1 cellular context compared by ENCODE assay signal in the genomic region with DNA sequence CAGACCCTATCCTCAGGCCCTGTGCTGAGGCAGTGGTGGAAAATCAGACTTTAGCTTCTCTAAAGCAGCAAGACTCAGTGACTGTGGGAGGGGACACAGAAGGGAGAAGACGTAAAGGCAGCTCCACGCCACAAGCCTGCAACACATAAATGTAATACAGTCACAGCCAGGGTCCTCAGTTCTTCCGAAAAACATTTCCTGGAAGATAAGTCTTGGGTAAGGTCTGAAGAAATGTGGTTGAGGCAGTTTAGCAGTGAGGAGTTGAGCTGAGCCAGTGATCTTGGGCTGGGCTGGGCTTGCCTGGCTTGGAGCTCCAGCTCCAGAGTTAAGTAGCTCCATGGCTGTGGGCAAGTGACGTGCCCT.
TF ChIP-seq lines count a peak whose summit lies in the region.

No MANE protein-coding gene starts in this region.

TF ChIP-seq in H1, 55 proteins besides CTCF, POLR2A, EP300 and RAD21:
- TF ChIP-seq ZNF274 (IDR thresholded peaks at IDR 0.05; ENCODE audit: borderline replicate concordance, extremely low read depth, low read length): no peak
- TF ChIP-seq, protein P1, sequence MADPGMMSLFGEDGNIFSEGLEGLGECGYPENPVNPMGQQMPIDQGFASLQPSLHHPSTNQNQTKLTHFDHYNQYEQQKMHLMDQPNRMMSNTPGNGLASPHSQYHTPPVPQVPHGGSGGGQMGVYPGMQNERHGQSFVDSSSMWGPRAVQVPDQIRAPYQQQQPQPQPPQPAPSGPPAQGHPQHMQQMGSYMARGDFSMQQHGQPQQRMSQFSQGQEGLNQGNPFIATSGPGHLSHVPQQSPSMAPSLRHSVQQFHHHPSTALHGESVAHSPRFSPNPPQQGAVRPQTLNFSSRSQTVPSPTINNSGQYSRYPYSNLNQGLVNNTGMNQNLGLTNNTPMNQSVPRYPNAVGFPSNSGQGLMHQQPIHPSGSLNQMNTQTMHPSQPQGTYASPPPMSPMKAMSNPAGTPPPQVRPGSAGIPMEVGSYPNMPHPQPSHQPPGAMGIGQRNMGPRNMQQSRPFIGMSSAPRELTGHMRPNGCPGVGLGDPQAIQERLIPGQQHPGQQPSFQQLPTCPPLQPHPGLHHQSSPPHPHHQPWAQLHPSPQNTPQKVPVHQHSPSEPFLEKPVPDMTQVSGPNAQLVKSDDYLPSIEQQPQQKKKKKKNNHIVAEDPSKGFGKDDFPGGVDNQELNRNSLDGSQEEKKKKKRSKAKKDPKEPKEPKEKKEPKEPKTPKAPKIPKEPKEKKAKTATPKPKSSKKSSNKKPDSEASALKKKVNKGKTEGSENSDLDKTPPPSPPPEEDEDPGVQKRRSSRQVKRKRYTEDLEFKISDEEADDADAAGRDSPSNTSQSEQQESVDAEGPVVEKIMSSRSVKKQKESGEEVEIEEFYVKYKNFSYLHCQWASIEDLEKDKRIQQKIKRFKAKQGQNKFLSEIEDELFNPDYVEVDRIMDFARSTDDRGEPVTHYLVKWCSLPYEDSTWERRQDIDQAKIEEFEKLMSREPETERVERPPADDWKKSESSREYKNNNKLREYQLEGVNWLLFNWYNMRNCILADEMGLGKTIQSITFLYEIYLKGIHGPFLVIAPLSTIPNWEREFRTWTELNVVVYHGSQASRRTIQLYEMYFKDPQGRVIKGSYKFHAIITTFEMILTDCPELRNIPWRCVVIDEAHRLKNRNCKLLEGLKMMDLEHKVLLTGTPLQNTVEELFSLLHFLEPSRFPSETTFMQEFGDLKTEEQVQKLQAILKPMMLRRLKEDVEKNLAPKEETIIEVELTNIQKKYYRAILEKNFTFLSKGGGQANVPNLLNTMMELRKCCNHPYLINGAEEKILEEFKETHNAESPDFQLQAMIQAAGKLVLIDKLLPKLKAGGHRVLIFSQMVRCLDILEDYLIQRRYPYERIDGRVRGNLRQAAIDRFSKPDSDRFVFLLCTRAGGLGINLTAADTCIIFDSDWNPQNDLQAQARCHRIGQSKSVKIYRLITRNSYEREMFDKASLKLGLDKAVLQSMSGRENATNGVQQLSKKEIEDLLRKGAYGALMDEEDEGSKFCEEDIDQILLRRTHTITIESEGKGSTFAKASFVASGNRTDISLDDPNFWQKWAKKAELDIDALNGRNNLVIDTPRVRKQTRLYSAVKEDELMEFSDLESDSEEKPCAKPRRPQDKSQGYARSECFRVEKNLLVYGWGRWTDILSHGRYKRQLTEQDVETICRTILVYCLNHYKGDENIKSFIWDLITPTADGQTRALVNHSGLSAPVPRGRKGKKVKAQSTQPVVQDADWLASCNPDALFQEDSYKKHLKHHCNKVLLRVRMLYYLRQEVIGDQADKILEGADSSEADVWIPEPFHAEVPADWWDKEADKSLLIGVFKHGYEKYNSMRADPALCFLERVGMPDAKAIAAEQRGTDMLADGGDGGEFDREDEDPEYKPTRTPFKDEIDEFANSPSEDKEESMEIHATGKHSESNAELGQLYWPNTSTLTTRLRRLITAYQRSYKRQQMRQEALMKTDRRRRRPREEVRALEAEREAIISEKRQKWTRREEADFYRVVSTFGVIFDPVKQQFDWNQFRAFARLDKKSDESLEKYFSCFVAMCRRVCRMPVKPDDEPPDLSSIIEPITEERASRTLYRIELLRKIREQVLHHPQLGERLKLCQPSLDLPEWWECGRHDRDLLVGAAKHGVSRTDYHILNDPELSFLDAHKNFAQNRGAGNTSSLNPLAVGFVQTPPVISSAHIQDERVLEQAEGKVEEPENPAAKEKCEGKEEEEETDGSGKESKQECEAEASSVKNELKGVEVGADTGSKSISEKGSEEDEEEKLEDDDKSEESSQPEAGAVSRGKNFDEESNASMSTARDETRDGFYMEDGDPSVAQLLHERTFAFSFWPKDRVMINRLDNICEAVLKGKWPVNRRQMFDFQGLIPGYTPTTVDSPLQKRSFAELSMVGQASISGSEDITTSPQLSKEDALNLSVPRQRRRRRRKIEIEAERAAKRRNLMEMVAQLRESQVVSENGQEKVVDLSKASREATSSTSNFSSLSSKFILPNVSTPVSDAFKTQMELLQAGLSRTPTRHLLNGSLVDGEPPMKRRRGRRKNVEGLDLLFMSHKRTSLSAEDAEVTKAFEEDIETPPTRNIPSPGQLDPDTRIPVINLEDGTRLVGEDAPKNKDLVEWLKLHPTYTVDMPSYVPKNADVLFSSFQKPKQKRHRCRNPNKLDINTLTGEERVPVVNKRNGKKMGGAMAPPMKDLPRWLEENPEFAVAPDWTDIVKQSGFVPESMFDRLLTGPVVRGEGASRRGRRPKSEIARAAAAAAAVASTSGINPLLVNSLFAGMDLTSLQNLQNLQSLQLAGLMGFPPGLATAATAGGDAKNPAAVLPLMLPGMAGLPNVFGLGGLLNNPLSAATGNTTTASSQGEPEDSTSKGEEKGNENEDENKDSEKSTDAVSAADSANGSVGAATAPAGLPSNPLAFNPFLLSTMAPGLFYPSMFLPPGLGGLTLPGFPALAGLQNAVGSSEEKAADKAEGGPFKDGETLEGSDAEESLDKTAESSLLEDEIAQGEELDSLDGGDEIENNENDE (IDR thresholded peaks at IDR 0.05; ENCODE audit: insufficient replicate concordance, low read length): no peak
- TF ChIP-seq SP1 (IDR thresholded peaks at IDR 0.05; ENCODE audit: low read depth, low read length): no peak
- no peak for TF ChIP-seq SRF (IDR thresholded peaks at IDR 0.05; ENCODE audit: low read depth, low read length)
- TF ChIP-seq EGR1 (IDR thresholded peaks at IDR 0.05; ENCODE audit: borderline replicate concordance, low read depth, low read length): no peak
- no peak for TF ChIP-seq E2F6 (IDR thresholded peaks at IDR 0.05)
